In the genomic region with DNA sequence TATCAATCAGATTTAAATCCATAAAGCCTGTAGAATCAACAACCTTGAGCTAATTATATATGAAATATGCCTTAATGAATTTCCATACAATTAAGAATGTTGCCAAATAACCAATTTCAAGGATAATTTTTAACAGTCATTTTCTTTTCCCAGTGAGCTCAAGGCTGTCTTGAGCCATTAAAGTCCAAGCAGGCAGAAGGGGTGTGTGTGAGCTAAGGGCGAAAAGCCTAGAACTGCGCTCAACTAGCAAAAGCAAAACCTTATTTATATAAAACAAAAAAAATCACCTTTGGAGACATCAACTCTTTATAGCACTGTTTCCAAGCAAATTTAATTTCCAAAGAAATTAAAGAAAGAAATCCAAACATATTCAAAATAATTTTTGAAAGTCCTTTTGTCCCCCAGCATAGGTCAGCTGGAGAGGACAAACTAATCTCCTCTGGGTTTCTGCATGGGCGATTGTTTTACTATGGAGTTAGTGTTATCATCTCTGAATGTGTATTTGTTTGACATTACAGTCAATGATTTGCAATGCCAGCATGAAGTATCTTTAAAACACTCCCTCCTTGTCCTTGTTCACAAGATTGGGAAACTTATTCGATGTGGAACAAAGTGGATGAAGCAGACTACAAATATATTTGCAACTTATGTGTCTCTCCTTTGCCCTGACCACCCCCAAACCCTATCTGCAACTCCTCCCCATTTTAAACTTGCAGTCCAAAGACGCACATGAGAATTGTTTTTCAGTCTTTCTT, we compare ENCODE assay signal across 1 cellular context.
TF ChIP-seq lines count a peak whose summit lies in the region.

No MANE protein-coding gene starts in this region.

TF ChIP-seq in SK-N-SH treated with all-trans-retinoic acid at 6 μM for 48 hours, 23 proteins besides CTCF, POLR2A, EP300 and RAD21:
- TF ChIP-seq, protein P1, sequence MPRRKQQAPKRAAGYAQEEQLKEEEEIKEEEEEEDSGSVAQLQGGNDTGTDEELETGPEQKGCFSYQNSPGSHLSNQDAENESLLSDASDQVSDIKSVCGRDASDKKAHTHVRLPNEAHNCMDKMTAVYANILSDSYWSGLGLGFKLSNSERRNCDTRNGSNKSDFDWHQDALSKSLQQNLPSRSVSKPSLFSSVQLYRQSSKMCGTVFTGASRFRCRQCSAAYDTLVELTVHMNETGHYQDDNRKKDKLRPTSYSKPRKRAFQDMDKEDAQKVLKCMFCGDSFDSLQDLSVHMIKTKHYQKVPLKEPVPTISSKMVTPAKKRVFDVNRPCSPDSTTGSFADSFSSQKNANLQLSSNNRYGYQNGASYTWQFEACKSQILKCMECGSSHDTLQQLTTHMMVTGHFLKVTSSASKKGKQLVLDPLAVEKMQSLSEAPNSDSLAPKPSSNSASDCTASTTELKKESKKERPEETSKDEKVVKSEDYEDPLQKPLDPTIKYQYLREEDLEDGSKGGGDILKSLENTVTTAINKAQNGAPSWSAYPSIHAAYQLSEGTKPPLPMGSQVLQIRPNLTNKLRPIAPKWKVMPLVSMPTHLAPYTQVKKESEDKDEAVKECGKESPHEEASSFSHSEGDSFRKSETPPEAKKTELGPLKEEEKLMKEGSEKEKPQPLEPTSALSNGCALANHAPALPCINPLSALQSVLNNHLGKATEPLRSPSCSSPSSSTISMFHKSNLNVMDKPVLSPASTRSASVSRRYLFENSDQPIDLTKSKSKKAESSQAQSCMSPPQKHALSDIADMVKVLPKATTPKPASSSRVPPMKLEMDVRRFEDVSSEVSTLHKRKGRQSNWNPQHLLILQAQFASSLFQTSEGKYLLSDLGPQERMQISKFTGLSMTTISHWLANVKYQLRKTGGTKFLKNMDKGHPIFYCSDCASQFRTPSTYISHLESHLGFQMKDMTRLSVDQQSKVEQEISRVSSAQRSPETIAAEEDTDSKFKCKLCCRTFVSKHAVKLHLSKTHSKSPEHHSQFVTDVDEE (CRISPR knock-in tag; IDR thresholded peaks at IDR 0.05), result no peak
- TF ChIP-seq OSR1 (CRISPR knock-in tag; IDR thresholded peaks at IDR 0.05) (no peak), ARNTL (CRISPR knock-in tag; IDR thresholded peaks at IDR 0.05; ENCODE audit: borderline replicate concordance, low read depth) (no peak), ZNF8 (CRISPR knock-in tag; IDR thresholded peaks at IDR 0.05) (no peak), ZNF70 (CRISPR knock-in tag; IDR thresholded peaks at IDR 0.05) (no peak), RARB (CRISPR knock-in tag; IDR thresholded peaks at IDR 0.05) (no peak), PATZ1 (CRISPR knock-in tag; IDR thresholded peaks at IDR 0.05; ENCODE audit: borderline replicate concordance) (no peak), TOX (CRISPR knock-in tag; IDR thresholded peaks at IDR 0.05; ENCODE audit: borderline replicate concordance) (no peak), SNAI2 (CRISPR knock-in tag; IDR thresholded peaks at IDR 0.05) (no peak), CSDC2 (CRISPR knock-in tag; IDR thresholded peaks at IDR 0.05) (no peak), ZNF565 (CRISPR knock-in tag; conservative IDR thresholded peaks at IDR 0.05; ENCODE audit: low read depth) (no peak), ISL1 (CRISPR knock-in tag; IDR thresholded peaks at IDR 0.05) (no peak), BACH2 (CRISPR knock-in tag; IDR thresholded peaks at IDR 0.05; ENCODE audit: borderline replicate concordance) (no peak), PPARA (CRISPR knock-in tag; IDR thresholded peaks at IDR 0.05; ENCODE audit: borderline replicate concordance) (no peak), ESRRG (CRISPR knock-in tag; IDR thresholded peaks at IDR 0.05) (no peak), ZFP3 (CRISPR knock-in tag; IDR thresholded peaks at IDR 0.05) (no peak), POU6F1 (CRISPR knock-in tag; IDR thresholded peaks at IDR 0.05; ENCODE audit: borderline replicate concordance, low read depth) (no peak), GLIS3 (CRISPR knock-in tag; IDR thresholded peaks at IDR 0.05) (no peak)
- TF ChIP-seq, protein P2, sequence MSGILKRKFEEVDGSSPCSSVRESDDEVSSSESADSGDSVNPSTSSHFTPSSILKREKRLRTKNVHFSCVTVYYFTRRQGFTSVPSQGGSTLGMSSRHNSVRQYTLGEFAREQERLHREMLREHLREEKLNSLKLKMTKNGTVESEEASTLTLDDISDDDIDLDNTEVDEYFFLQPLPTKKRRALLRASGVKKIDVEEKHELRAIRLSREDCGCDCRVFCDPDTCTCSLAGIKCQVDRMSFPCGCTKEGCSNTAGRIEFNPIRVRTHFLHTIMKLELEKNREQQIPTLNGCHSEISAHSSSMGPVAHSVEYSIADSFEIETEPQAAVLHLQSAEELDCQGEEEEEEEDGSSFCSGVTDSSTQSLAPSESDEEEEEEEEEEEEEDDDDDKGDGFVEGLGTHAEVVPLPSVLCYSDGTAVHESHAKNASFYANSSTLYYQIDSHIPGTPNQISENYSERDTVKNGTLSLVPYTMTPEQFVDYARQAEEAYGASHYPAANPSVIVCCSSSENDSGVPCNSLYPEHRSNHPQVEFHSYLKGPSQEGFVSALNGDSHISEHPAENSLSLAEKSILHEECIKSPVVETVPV (CRISPR knock-in tag; IDR thresholded peaks at IDR 0.05), result no peak
- TF ChIP-seq, protein P3, sequence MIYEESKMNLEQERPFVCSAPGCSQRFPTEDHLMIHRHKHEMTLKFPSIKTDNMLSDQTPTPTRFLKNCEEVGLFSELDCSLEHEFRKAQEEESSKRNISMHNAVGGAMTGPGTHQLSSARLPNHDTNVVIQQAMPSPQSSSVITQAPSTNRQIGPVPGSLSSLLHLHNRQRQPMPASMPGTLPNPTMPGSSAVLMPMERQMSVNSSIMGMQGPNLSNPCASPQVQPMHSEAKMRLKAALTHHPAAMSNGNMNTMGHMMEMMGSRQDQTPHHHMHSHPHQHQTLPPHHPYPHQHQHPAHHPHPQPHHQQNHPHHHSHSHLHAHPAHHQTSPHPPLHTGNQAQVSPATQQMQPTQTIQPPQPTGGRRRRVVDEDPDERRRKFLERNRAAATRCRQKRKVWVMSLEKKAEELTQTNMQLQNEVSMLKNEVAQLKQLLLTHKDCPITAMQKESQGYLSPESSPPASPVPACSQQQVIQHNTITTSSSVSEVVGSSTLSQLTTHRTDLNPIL (CRISPR knock-in tag; IDR thresholded peaks at IDR 0.05; ENCODE audit: low read depth), result no peak
